In the genomic region with DNA sequence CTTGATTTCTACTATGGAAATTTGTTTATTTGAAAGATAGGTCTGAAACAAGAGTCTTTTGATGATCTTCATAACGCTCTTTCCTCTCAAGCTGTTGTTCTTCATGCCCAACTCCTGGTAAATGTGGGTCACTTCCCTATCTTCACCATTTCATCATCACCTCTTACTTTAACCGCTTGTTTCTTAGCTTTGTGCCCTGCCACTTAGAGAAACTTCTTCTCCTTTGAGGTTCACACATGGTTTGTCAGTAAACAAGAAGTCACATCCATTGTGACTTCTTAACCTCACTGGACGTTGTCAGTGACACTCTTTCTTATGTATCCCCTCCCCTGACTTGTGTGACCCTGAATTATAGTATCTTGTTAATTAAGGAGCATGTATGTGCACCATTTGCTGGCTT, we compare ENCODE assay signal across 1 cellular context.
TF ChIP-seq lines count a peak whose summit lies in the region.

No MANE protein-coding gene starts in this region.

TF ChIP-seq in IMR-90, 13 proteins besides CTCF, POLR2A, EP300 and RAD21 (continued from another document):
- no peak for TF ChIP-seq SMC3 (IDR thresholded peaks at IDR 0.05; ENCODE audit: low read depth, low read length)
- no peak for TF ChIP-seq NFE2L2 (IDR thresholded peaks at IDR 0.05; ENCODE audit: low read depth, low read length)
- TF ChIP-seq CEBPB (IDR thresholded peaks at IDR 0.05; ENCODE audit: low read depth, low read length), result no peak
TF ChIP-seq in IMR-90: peak in this region for 0.
